9 cellular contexts compared by ENCODE assay signal in genomic region chr16:78002915-78003538, GRCh38.
DNase-seq lines count a peak whose midpoint lies in the region; ATAC-seq and TF ChIP-seq lines count a peak whose summit lies in the region.
"Had no signal": no experiment of that assay in that cellular context is flagged by ENCODE, and none has a peak within 500 bp of the region (broad histone marks: within the 10 kb centered on the region; RNA-seq: fewer than 3 reads in every experiment).

No MANE protein-coding gene starts in this region.

- peak; percentile 100 for ATAC-seq in HG02884 (IDR thresholded peaks at IDR 0.05; ENCODE audit: unreplicated experiment)

- H3K4me3 ChIP-seq in astrocyte of the cerebellum (ENCODE audit: low read depth, low read length) (no peak overlapping the region), skeletal muscle cell (ENCODE audit: low read depth, low read length) (no peak overlapping the region)
- H3K4me3 ChIP-seq: BLaER1 had no signal

- peak; percentile 80 for DNase-seq in SIG-M5 treated with dmso at 0.1 percent for 504 hours (lab: John Stamatoyannopoulos, UW; ENCODE audit: unreplicated experiment)
- DNase-seq in SIG-M5 (lab: John Stamatoyannopoulos, UW) = no peak
- DNase-seq in NCI-H1694 (lab: John Stamatoyannopoulos, UW) = peak; percentile 72
- DNase-seq in T-helper 2 cell = peak in 4 of 5 experiments; percentile 9 to 79 (median 42)
- peak; percentile 81 for DNase-seq in astrocyte of the cerebellum (ENCODE audit: low read depth)
- peak; percentile 31 to 49 for DNase-seq in hippocampal formation (lab: John Stamatoyannopoulos, UW)
- DNase-seq in skeletal muscle cell (ENCODE audit: low read depth) = peak; percentile 51

- in situ Hi-C loops in astrocyte of the cerebellum (cut with HindIII; ENCODE audit: low sequenced_read_pairs) = no loop called here

- TF ChIP-seq CTCF in astrocyte of the cerebellum (IDR thresholded peaks at IDR 0.05; ENCODE audit: low read depth, low read length, missing control alignments) = peak; percentile 87
